ENCODE assay signal across 9 cellular contexts in genomic region chr6:125611573-125612399, GRCh38.
DNase-seq lines count a peak whose midpoint lies in the region; ATAC-seq and TF ChIP-seq lines count a peak whose summit lies in the region.
"Had no signal": no experiment of that assay in that cellular context is flagged by ENCODE, and none has a peak within 500 bp of the region (broad histone marks: within the 10 kb centered on the region; RNA-seq: fewer than 3 reads in every experiment).

No MANE protein-coding gene starts in this region.

- TF ChIP-seq CTCF in sigmoid colon (IDR thresholded peaks at IDR 0.05): no peak
- no peak for TF ChIP-seq CTCF in OCI-LY7 (conservative IDR thresholded peaks at IDR 0.05; ENCODE audit: low read length)

- no peak for TF ChIP-seq EP300 in sigmoid colon (IDR thresholded peaks at IDR 0.05)

- H3K4me3 ChIP-seq in adipocyte (ENCODE audit: low read length) (peak overlapping the region; percentile 56), sigmoid colon (peak overlapping the region in 3 of 4 donors; percentile 8 to 34 (median 31)), OCI-LY7 (ENCODE audit: low read depth, low read length, poor library complexity, severe bottlenecking) (no peak overlapping the region)

- CTCF ChIA-PET in OCI-LY7 (lab: Charles Lee; ENCODE audit: unreplicated experiment): no interaction called here

- no peak overlapping the region for H2AFZ ChIP-seq in OCI-LY7 (ENCODE audit: low read length)

- POLR2A ChIA-PET in OCI-LY7 (lab: Charles Lee): interaction anchor here (0.7 to 1.9 kb wide), 4 partner anchors 8 to 259 kb away, joined by 3 to 7 read pairs (median 4); no protein-coding TSS in a partner anchor

- BruUV-seq in OCI-LY7 (replicated peaks; lab: Mats Ljungman, UMichigan): no TSS peak

- no peaks in the 10 kb centered on the region for H3K9me2 ChIP-seq in OCI-LY7 (ENCODE audit: insufficient read depth, low read length)

- no peak for ATAC-seq in HG02884 (IDR thresholded peaks at IDR 0.05; ENCODE audit: unreplicated experiment)

- no peak overlapping the region for H3K4me2 ChIP-seq in OCI-LY7 (ENCODE audit: low read length)

- intact Hi-C loops in sigmoid colon (cut with DNase I): no loop called here
- intact Hi-C loops in OCI-LY7 (cut with micrococcal nuclease; ENCODE audit: unreplicated experiment): no loop called here

- H3K4me1 ChIP-seq in adipocyte (ENCODE audit: control insufficient read depth, insufficient read depth, low read length) (peaks cover 14% of the 10 kb centered on the region), sigmoid colon (peaks cover 0 to 17% (median 15%) of the 10 kb centered on the region in 4 donors), OCI-LY7 (ENCODE audit: insufficient read depth, low read length, poor library complexity, severe bottlenecking) (no peaks in the 10 kb centered on the region)

- no peaks in the 10 kb centered on the region for H3K36me3 ChIP-seq in adipocyte (ENCODE audit: control insufficient read depth, insufficient read depth, low read length, severe bottlenecking)
- H3K36me3 ChIP-seq in sigmoid colon: no peaks in the 10 kb centered on the region
- no peaks in the 10 kb centered on the region for H3K36me3 ChIP-seq in OCI-LY7 (ENCODE audit: insufficient read depth, low read length)

- DNase-seq in LHCN-M2 (ENCODE audit: low read depth): peak; percentile 29
- peak; percentile 84 for DNase-seq in adipocyte (ENCODE audit: low read depth)
- DNase-seq in iPS DF 19.7 (ENCODE audit: low read depth, low spot score): peak; percentile 40
- no peak for DNase-seq in sigmoid colon
- no peak for DNase-seq in OCI-LY7 (ENCODE audit: low spot score)
- DNase-seq in MV-4-11 (lab: John Stamatoyannopoulos, UW): no peak
- DNase-seq in activated CD4-positive, alpha-beta T cell treated with anti-CD3 and anti-CD28 coated beads, Interleukin-2, amount 50 U/mL, for 48 hours: no peak
- DNase-seq: NCI-H524 had no signal

- H3K79me2 ChIP-seq in OCI-LY7 (ENCODE audit: insufficient read depth, low read depth, low read length): no peaks in the 10 kb centered on the region

- H3K27me3 ChIP-seq in adipocyte (replicated peaks; ENCODE audit: control insufficient read depth, insufficient read depth, low read length): no peaks in the 10 kb centered on the region
- no peaks in the 10 kb centered on the region for H3K27me3 ChIP-seq in sigmoid colon

- WGBS in sigmoid colon, 2 donors: 36 to 54% methylated on average over 11 of the region's 11 CpGs

- H3K9ac ChIP-seq in adipocyte (ENCODE audit: low read length): peak overlapping the region; percentile 27

- H3K9me3 ChIP-seq in adipocyte (ENCODE audit: control insufficient read depth, low read length): no peaks in the 10 kb centered on the region
- no peaks in the 10 kb centered on the region for H3K9me3 ChIP-seq in sigmoid colon
- no peaks in the 10 kb centered on the region for H3K9me3 ChIP-seq in OCI-LY7 (ENCODE audit: low read length)

- H3K27ac ChIP-seq in sigmoid colon (peak overlapping the region in 1 of 4 donors; percentile 54), OCI-LY7 (ENCODE audit: low read depth, low read length, poor library complexity, severe bottlenecking) (no peak overlapping the region)

- no peak for TF ChIP-seq POLR2A in sigmoid colon (IDR thresholded peaks at IDR 0.05)

- H4K20me1 ChIP-seq in OCI-LY7 (ENCODE audit: insufficient read depth, low read length): no peaks in the 10 kb centered on the region

Comparison
In these comparisons a context has a peak if more than half of its experiments do, and no peak if none do; other contexts are left out.
1. DNase-seq: peak in LHCN-M2 (single experiment), adipocyte (single experiment) and iPS DF 19.7 (single experiment); none in sigmoid colon (single experiment), OCI-LY7 (single experiment), MV-4-11 (single experiment) and activated CD4-positive, alpha-beta T cell treated with anti-CD3 and anti-CD28 coated beads, Interleukin-2, amount 50 U/mL, for 48 hours (0 of 2).